1 cellular context compared by ENCODE assay signal in the genomic region with DNA sequence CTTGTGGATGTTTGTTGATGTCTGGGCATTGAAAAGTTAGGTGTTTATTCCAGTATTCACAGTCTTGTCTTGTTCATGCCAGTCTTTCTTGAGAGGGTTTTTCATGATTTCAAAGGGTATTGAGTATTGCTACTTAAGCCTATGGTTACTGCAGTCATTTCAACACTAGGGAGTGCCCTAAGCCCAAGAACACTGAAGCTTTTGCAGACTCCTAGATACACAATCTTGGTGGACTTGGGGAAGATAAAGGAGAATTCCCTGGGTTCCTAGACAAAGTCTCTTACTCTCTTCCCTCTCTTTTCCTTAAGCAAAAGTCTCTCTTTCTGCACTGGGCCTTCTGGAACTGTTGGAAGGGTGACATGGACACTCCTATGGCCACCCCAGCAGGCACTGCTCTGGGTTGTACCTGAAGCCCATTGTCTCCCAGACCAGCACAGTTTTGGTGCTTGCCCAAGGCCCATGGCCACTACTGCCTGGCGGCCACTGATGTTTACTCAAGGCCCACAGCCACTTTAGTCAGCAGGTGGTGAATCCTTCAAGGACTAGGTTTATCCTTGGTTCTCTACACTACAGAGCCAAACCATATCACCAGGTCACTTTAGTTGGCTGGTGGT.
TF ChIP-seq lines count a peak whose summit lies in the region.

No MANE protein-coding gene starts in this region.

TF ChIP-seq in K562, 482 proteins besides CTCF, POLR2A, EP300 and RAD21:
- TF ChIP-seq HDGF (IDR thresholded peaks at IDR 0.05) (no peak), TCFL5 (CRISPR knock-in tag; conservative IDR thresholded peaks at IDR 0.05) (no peak), CBX2 (IDR thresholded peaks at IDR 0.05; ENCODE audit: insufficient read depth, low read length, poor library complexity, severe bottlenecking) (no peak), CHD1 (IDR thresholded peaks at IDR 0.05; ENCODE audit: low read length) (no peak), SMAD3 (CRISPR knock-in tag; conservative IDR thresholded peaks at IDR 0.05) (no peak), SNIP1 (IDR thresholded peaks at IDR 0.05; ENCODE audit: low read depth) (no peak), YBX1 (IDR thresholded peaks at IDR 0.05) (no peak), ZNF699 (CRISPR knock-in tag; IDR thresholded peaks at IDR 0.05; ENCODE audit: insufficient replicate concordance) (no peak), ZFP1 (CRISPR knock-in tag; IDR thresholded peaks at IDR 0.05) (no peak), SRSF9 (IDR thresholded peaks at IDR 0.05; ENCODE audit: borderline replicate concordance, low read depth, low read length) (no peak)
- TF ChIP-seq, protein P1, sequence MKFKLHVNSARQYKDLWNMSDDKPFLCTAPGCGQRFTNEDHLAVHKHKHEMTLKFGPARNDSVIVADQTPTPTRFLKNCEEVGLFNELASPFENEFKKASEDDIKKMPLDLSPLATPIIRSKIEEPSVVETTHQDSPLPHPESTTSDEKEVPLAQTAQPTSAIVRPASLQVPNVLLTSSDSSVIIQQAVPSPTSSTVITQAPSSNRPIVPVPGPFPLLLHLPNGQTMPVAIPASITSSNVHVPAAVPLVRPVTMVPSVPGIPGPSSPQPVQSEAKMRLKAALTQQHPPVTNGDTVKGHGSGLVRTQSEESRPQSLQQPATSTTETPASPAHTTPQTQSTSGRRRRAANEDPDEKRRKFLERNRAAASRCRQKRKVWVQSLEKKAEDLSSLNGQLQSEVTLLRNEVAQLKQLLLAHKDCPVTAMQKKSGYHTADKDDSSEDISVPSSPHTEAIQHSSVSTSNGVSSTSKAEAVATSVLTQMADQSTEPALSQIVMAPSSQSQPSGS (CRISPR knock-in tag; IDR thresholded peaks at IDR 0.05), result no peak
